2 cellular contexts compared by ENCODE assay signal in the genomic region with DNA sequence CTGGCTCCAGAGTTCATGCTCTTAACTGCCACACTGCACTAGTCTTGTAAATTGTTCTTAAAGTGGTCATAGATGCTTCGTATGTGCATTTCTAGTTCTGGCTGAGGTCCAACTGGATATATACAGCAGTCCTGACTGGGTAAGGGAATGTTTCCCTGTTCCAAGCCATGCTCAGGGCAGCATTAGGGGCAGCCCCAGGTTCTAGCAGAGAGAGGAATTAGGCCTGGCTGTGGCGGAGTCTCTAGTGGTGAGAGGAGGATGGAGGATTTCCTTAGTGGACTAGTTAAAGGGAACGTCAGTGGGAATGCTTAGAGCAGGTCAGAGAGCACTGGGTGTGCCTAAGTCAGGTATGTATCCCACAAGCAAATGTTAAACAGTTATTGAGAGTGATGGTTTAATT.
TF ChIP-seq lines count a peak whose summit lies in the region.

No MANE protein-coding gene starts in this region.

TF ChIP-seq in SK-N-SH treated with all-trans-retinoic acid at 6 μM for 48 hours, 23 proteins besides CTCF, POLR2A, EP300 and RAD21:
- TF ChIP-seq ZFP3 (CRISPR knock-in tag; IDR thresholded peaks at IDR 0.05) = no peak
- TF ChIP-seq, protein P1, sequence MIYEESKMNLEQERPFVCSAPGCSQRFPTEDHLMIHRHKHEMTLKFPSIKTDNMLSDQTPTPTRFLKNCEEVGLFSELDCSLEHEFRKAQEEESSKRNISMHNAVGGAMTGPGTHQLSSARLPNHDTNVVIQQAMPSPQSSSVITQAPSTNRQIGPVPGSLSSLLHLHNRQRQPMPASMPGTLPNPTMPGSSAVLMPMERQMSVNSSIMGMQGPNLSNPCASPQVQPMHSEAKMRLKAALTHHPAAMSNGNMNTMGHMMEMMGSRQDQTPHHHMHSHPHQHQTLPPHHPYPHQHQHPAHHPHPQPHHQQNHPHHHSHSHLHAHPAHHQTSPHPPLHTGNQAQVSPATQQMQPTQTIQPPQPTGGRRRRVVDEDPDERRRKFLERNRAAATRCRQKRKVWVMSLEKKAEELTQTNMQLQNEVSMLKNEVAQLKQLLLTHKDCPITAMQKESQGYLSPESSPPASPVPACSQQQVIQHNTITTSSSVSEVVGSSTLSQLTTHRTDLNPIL (CRISPR knock-in tag; IDR thresholded peaks at IDR 0.05; ENCODE audit: low read depth) = no peak

TF ChIP-seq in SK-N-SH, 30 proteins besides CTCF, POLR2A, EP300 and RAD21:
- no peak for TF ChIP-seq RFX5 (IDR thresholded peaks at IDR 0.05; ENCODE audit: low read length)
- no peak for TF ChIP-seq YY1 (IDR thresholded peaks at IDR 0.05; ENCODE audit: low read depth)
- TF ChIP-seq JUND (IDR thresholded peaks at IDR 0.05) = no peak
- TF ChIP-seq, protein P2, sequence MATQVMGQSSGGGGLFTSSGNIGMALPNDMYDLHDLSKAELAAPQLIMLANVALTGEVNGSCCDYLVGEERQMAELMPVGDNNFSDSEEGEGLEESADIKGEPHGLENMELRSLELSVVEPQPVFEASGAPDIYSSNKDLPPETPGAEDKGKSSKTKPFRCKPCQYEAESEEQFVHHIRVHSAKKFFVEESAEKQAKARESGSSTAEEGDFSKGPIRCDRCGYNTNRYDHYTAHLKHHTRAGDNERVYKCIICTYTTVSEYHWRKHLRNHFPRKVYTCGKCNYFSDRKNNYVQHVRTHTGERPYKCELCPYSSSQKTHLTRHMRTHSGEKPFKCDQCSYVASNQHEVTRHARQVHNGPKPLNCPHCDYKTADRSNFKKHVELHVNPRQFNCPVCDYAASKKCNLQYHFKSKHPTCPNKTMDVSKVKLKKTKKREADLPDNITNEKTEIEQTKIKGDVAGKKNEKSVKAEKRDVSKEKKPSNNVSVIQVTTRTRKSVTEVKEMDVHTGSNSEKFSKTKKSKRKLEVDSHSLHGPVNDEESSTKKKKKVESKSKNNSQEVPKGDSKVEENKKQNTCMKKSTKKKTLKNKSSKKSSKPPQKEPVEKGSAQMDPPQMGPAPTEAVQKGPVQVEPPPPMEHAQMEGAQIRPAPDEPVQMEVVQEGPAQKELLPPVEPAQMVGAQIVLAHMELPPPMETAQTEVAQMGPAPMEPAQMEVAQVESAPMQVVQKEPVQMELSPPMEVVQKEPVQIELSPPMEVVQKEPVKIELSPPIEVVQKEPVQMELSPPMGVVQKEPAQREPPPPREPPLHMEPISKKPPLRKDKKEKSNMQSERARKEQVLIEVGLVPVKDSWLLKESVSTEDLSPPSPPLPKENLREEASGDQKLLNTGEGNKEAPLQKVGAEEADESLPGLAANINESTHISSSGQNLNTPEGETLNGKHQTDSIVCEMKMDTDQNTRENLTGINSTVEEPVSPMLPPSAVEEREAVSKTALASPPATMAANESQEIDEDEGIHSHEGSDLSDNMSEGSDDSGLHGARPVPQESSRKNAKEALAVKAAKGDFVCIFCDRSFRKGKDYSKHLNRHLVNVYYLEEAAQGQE (IDR thresholded peaks at IDR 0.05; ENCODE audit: low read depth, low read length) = no peak
- no peak for TF ChIP-seq CHD2 (IDR thresholded peaks at IDR 0.05; ENCODE audit: low read length, partially characterized antibody)
- no peak for TF ChIP-seq TAF1 (IDR thresholded peaks at IDR 0.05; ENCODE audit: borderline replicate concordance, low read depth, low read length)
- no peak for TF ChIP-seq FOSL2 (IDR thresholded peaks at IDR 0.05; ENCODE audit: borderline replicate concordance, low read depth)
TF ChIP-seq in SK-N-SH: peak in this region for 0.
